In the genomic region with DNA sequence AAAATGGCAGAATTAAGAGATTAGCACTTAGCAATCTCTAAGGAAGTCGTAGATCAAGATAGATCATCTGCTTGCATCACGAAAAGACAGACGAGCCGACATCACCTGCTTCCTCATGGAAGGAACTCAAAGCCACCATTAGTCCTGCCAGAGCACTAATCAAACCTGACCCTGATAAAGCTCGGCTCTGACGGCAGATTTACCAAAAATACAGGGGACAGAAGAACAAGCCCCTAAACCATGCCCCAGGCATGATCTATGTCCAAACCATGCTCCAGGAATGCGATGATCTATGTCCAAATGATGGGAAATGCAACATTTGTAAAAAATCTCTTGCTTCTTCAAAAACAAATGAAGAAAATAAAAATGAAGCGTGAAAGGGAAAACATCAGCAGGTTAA, we compare ENCODE assay signal across 10 cellular contexts.
"Had no signal": no experiment of that assay in that cellular context is flagged by ENCODE, and none has a peak within 500 bp of the region (broad histone marks: within the 10 kb centered on the region; RNA-seq: fewer than 3 reads in every experiment).

No MANE protein-coding gene starts in this region.

- H3K36me3 ChIP-seq: HAP-1 had no signal

- H3K4me1 ChIP-seq: HAP-1 had no signal

- ATAC-seq: HCT116, HepG2 had no signal

- H3K27ac ChIP-seq: GM23248, HL-60 had no signal

- H3K9ac ChIP-seq: GM23248 had no signal

- H3K4me3 ChIP-seq: GM23248, HAP-1 had no signal

- H3K9me3 ChIP-seq: HAP-1 had no signal

- DNase-seq: GM23248, GOT3, H7, HFFc6, KBM-7 had no signal

- H3K4me3 Mint-ChIP-seq: HFFc6, IgD-negative memory B cell had no signal

- H3K27ac Mint-ChIP-seq: HFFc6, IgD-negative memory B cell had no signal

- H3K4me1 Mint-ChIP-seq: IgD-negative memory B cell had no signal

- H3K27me3 Mint-ChIP-seq: IgD-negative memory B cell had no signal
